Comparison of ENCODE assay signal across 1 cellular context in the genomic region with DNA sequence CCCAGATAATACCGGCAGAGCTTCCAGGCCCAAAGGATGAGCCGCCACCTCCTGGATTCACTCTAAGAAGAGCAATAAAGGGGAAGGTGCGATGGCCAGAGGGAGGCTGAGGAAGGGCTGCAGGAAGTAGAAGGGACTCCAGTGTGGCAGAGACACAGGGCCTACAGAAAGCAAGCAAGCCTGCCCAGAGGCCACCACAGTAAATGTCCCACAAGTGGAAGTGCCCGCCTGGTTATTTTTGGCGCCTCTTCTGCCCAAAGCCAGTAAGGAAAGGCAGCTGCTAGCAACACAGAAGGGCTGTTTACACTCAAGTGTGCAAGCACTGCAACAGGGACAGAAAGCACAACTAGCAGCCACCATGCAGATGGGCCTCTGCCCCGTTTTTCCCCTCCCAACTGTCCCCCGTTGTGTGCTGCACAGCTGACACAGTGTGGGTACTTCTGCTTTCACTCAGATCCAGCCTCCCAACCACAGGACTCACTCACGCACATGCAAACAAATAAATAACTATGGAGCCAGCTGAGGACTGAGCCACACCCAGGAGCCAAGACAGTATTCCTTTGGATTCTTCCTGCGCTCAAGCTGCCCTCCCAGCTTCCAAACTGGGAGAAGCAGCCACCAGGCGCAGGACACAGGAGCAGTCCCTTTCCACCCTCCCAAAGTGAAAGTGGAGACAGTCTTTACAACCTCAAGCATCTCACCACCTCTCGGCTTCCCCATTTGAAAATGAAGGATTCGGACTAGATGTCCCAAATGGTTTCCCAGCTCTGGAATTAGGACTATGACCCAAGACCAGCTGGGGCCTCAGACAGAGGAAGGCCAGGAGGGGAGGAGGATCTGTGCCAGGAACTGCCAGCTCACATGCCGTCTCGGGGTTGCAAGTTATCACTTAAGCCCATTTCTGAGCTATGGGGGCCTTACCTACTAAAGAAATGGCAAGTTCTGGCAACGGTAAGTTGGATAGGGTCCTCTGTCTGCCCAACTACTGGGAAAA.
TF ChIP-seq lines count a peak whose summit lies in the region.

No MANE protein-coding gene starts in this region.

TF ChIP-seq in GM12878, 131 proteins besides CTCF, POLR2A, EP300 and RAD21 (continued from another document):
- TF ChIP-seq FOXK2 (IDR thresholded peaks at IDR 0.05), result 0 out of 2 replicates have a peak, but pooled peaks have one; percentile 48
- no peak for TF ChIP-seq YBX1 (IDR thresholded peaks at IDR 0.05)
- no peak for TF ChIP-seq FOXM1 (IDR thresholded peaks at IDR 0.05; ENCODE audit: low read depth, low read length)
